Comparison of ENCODE assay signal across 1 cellular context in genomic region chr10:78212134-78212785, GRCh38.
TF ChIP-seq lines count a peak whose summit lies in the region.

No MANE protein-coding gene starts in this region.

TF ChIP-seq in HepG2, 621 proteins besides CTCF, POLR2A, EP300 and RAD21 (continued from another document):
- TF ChIP-seq ZSCAN22 (CRISPR knock-in tag; IDR thresholded peaks at IDR 0.05) (no peak), TOPORS (CRISPR knock-in tag; IDR thresholded peaks at IDR 0.05) (no peak)
